1 cellular context compared by ENCODE assay signal in genomic region chr1:201259476-201260235, GRCh38.
TF ChIP-seq lines count a peak whose summit lies in the region.

No MANE protein-coding gene starts in this region.

TF ChIP-seq in K562, 482 proteins besides CTCF, POLR2A, EP300 and RAD21 (continued from another document):
- TF ChIP-seq USF1 (CRISPR knock-in tag; IDR thresholded peaks at IDR 0.05) (no peak), BCL6 (CRISPR knock-in tag; IDR thresholded peaks at IDR 0.05) (no peak), NR1H2 (CRISPR knock-in tag; IDR thresholded peaks at IDR 0.05) (no peak), NFE2 (IDR thresholded peaks at IDR 0.05; ENCODE audit: low read depth) (0 out of 2 replicates have a peak, but pooled peaks have one; percentile 18), BMI1 (IDR thresholded peaks at IDR 0.05; ENCODE audit: low read length) (no peak), ZBTB33 (CRISPR knock-in tag; IDR thresholded peaks at IDR 0.05) (no peak), NKRF (IDR thresholded peaks at IDR 0.05; ENCODE audit: borderline replicate concordance) (no peak), USF2 (CRISPR knock-in tag; IDR thresholded peaks at IDR 0.05) (no peak)
- TF ChIP-seq, protein P1, sequence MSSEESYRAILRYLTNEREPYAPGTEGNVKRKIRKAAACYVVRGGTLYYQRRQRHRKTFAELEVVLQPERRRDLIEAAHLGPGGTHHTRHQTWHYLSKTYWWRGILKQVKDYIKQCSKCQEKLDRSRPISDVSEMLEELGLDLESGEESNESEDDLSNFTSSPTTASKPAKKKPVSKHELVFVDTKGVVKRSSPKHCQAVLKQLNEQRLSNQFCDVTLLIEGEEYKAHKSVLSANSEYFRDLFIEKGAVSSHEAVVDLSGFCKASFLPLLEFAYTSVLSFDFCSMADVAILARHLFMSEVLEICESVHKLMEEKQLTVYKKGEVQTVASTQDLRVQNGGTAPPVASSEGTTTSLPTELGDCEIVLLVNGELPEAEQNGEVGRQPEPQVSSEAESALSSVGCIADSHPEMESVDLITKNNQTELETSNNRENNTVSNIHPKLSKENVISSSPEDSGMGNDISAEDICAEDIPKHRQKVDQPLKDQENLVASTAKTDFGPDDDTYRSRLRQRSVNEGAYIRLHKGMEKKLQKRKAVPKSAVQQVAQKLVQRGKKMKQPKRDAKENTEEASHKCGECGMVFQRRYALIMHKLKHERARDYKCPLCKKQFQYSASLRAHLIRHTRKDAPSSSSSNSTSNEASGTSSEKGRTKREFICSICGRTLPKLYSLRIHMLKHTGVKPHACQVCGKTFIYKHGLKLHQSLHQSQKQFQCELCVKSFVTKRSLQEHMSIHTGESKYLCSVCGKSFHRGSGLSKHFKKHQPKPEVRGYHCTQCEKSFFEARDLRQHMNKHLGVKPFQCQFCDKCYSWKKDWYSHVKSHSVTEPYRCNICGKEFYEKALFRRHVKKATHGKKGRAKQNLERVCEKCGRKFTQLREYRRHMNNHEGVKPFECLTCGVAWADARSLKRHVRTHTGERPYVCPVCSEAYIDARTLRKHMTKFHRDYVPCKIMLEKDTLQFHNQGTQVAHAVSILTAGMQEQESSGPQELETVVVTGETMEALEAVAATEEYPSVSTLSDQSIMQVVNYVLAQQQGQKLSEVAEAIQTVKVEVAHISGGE (CRISPR knock-in tag; IDR thresholded peaks at IDR 0.05), result no peak
TF ChIP-seq in K562: peak in this region for 5.
